ENCODE assay signal across 19 cellular contexts in the genomic region with DNA sequence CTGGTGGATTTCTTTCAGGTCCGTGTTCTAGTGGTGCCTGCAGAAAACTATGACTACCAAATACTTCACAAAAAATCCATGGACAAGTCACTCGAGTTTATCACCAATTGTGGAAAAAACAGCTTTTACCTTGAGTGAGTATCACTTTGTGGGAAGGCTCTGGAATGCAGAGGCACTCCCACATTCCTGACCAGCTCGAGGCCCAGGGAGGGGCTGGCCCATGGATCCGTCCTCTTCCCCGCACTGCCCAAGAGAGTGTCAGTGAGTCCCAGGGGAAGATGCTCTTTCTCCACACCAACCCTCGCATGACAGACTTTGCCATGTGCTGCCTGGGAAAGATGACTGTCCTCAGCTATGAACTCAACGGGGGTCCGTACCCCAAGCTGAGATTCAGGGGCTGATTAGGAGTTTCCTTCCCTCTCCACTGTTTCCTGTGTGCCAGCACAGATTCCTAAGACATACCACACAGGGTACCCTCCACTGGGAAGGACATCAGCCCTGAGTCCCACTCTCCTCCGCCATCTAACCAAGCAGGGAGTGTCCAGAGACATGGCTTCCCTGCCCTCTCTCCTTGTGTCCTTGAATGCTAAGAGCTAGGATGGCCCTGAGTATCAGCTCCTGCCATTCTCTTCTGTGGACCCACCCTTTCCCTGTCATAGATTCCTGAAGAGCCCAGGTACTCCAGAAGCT.
DNase-seq lines count a peak whose midpoint lies in the region; ATAC-seq and TF ChIP-seq lines count a peak whose summit lies in the region.
"Had no signal": no experiment of that assay in that cellular context is flagged by ENCODE, and none has a peak within 500 bp of the region (broad histone marks: within the 10 kb centered on the region; RNA-seq: fewer than 3 reads in every experiment).

No MANE protein-coding gene starts in this region.

- H3K79me1 ChIP-seq in IMR-90 (ENCODE audit: low read depth in 1 of 2, low read length in 2 of 2) (no peaks in the 10 kb centered on the region), mesenchymal stem cell (replicated peaks; ENCODE audit: low read length, poor library complexity, severe bottlenecking) (no peaks in the 10 kb centered on the region), H9 (ENCODE audit: insufficient read depth, low read depth, low read length, poor library complexity, severe bottlenecking) (no peaks in the 10 kb centered on the region)

- no TSS peak for BruUV-seq in IMR-90 (replicated peaks; lab: Mats Ljungman, UMichigan)

- H3K36me3 ChIP-seq in IMR-90 (ENCODE audit: control insufficient read depth, insufficient read depth, low read length) (peaks cover 1% of the 10 kb centered on the region; the same call in 1 of the 2 replicates), mesenchymal stem cell (ENCODE audit: control insufficient read depth in 1 of 2, insufficient read depth in 2 of 2, low read depth in 1 of 2, low read length in 2 of 2) (peaks cover 24 to 72% of the 10 kb centered on the region in 2 experiments), right atrium auricular region (no peaks in the 10 kb centered on the region)
- H3K36me3 ChIP-seq: HAP-1, neutrophil, SJCRH30 had no signal

- H3K36me3 Mint-ChIP-seq in H9 (ENCODE audit: insufficient read depth in 1 of 3, low read depth in 3 of 3): no peaks in the 10 kb centered on the region

- no peak overlapping the region for H3T11ph ChIP-seq in H9 (ENCODE audit: low read length)

- no peaks in the 10 kb centered on the region for H4K20me1 ChIP-seq in IMR-90 (ENCODE audit: insufficient read depth, low read length)
- H4K20me1 ChIP-seq in H9 (ENCODE audit: control insufficient read depth, insufficient read depth, insufficient read length): no peaks in the 10 kb centered on the region

- no peak overlapping the region for H3K9ac ChIP-seq in IMR-90 (ENCODE audit: low read depth, low read length)
- no peak overlapping the region for H3K9ac ChIP-seq in mesenchymal stem cell (ENCODE audit: low read length)
- H3K9ac ChIP-seq in H9 (ENCODE audit: extremely low read depth, insufficient read length, low read length): no peak overlapping the region

- H2BK15ac ChIP-seq in IMR-90 (ENCODE audit: low read depth, low read length): peak overlapping the region; percentile 79; the same call in 2 of the 3 replicates
- no peak overlapping the region for H2BK15ac ChIP-seq in mesenchymal stem cell (ENCODE audit: low read depth, poor library complexity, severe bottlenecking)
- H2BK15ac ChIP-seq in H9 (ENCODE audit: low read depth, low read length): no peak overlapping the region

- H3K23me2 ChIP-seq in H9 (ENCODE audit: insufficient read length, low read depth, low read length, poor library complexity, severe bottlenecking): no peaks in the 10 kb centered on the region

- no peaks in the 10 kb centered on the region for H3K79me2 ChIP-seq in H9 (ENCODE audit: insufficient read depth, low read length)

- H2BK20ac ChIP-seq in IMR-90 (ENCODE audit: low read depth, low read length) (peak overlapping the region; percentile 73; the same call in 1 of the 2 replicates), H9 (ENCODE audit: low read depth, low read length, poor library complexity, severe bottlenecking) (no peak overlapping the region)

- peak overlapping the region; percentile 88 for H2AFZ ChIP-seq in IMR-90 (replicated peaks; ENCODE audit: low read length, poor library complexity)
- H2AFZ ChIP-seq in mesenchymal stem cell (ENCODE audit: low read depth, low read length): no peak overlapping the region
- H2AFZ ChIP-seq in H9 (ENCODE audit: low read length): no peak overlapping the region

- H4K91ac ChIP-seq in IMR-90 (ENCODE audit: insufficient read depth, low read depth, low read length): peak overlapping the region; percentile 82
- no peak overlapping the region for H4K91ac ChIP-seq in mesenchymal stem cell (ENCODE audit: low read length)
- H4K91ac ChIP-seq in H9 (ENCODE audit: insufficient read length, low read depth, low read length): no peak overlapping the region

- no peak overlapping the region for H3K4me3 ChIP-seq in IMR-90 (ENCODE audit: insufficient read depth, low read depth, low read length)
- H3K4me3 ChIP-seq in cardiac fibroblast (replicated peaks in 1 of 2; ENCODE audit: low read depth in 2 of 2, low read length in 2 of 2): no peak overlapping the region
- H3K4me3 ChIP-seq in mesenchymal stem cell (ENCODE audit: insufficient read depth in 1 of 2, low read depth in 1 of 2, low read length in 2 of 2): no peak overlapping the region
- no peak overlapping the region for H3K4me3 ChIP-seq in right atrium auricular region
- H3K4me3 ChIP-seq: HAP-1, left ventricle myocardium inferior, SJCRH30, vagina had no signal

- H3K27me3 ChIP-seq in IMR-90 (ENCODE audit: control insufficient read depth, insufficient read depth, low read length) (no peaks in the 10 kb centered on the region), mesenchymal stem cell (ENCODE audit: control insufficient read depth in 1 of 2, insufficient read depth in 1 of 2, low read length in 2 of 2) (no peaks in the 10 kb centered on the region), right atrium auricular region (no peaks in the 10 kb centered on the region), H9 (ENCODE audit: insufficient read depth, low read length) (no peaks in the 10 kb centered on the region)
- H3K27me3 ChIP-seq: neutrophil, SJCRH30, vagina had no signal

- H2AK5ac ChIP-seq in IMR-90 (ENCODE audit: low read depth, low read length) (peak overlapping the region; percentile 59), mesenchymal stem cell (ENCODE audit: low read length, severe bottlenecking) (peak overlapping the region; percentile 45), H9 (ENCODE audit: insufficient read length, low read length) (no peak overlapping the region)

- H3K9me3 Mint-ChIP-seq in H9: no peaks in the 10 kb centered on the region

- no peak for TF ChIP-seq POLR2A in IMR-90 (IDR thresholded peaks at IDR 0.05; ENCODE audit: low read depth, low read length)

- H3K9me3 ChIP-seq in IMR-90 (ENCODE audit: control insufficient read depth, insufficient read depth, low read length) (no peaks in the 10 kb centered on the region), mesenchymal stem cell (ENCODE audit: control insufficient read depth, low read length) (no peaks in the 10 kb centered on the region), right atrium auricular region (no peaks in the 10 kb centered on the region), H9 (ENCODE audit: control insufficient read depth, low read depth, low read length) (no peaks in the 10 kb centered on the region)
- H3K9me3 ChIP-seq: HAP-1, left ventricle myocardium inferior, neutrophil, SJCRH30, vagina had no signal

- H4K8ac ChIP-seq in IMR-90 (ENCODE audit: low read depth in 2 of 2, low read length in 2 of 2): peak overlapping the region; percentile 40 to 61; a peak in 2 of 4 replicates
- H4K8ac ChIP-seq in mesenchymal stem cell (ENCODE audit: low read length): no peak overlapping the region
- H4K8ac ChIP-seq in H9 (replicated peaks; ENCODE audit: insufficient read length, low read depth, low read length): no peak overlapping the region

- H3K27me3 Mint-ChIP-seq in H9 (ENCODE audit: low read depth): peaks cover 1% of the 10 kb centered on the region

- in situ Hi-C loops in IMR-90 (cut with MboI; ENCODE audit: low sequenced_read_pairs): no loop called here

- H3K27ac ChIP-seq in IMR-90 (ENCODE audit: insufficient read depth, low read length) (no peak overlapping the region), mesenchymal stem cell (ENCODE audit: low read length, poor library complexity, severe bottlenecking) (no peak overlapping the region), right atrium auricular region (no peak overlapping the region), H9 (ENCODE audit: insufficient read length, low read depth, low read length) (no peak overlapping the region)
- H3K27ac ChIP-seq: left ventricle myocardium inferior, neutrophil, SJCRH30, vagina had no signal

- TF ChIP-seq CTCF in IMR-90 (conservative IDR thresholded peaks at IDR 0.05; ENCODE audit: low read depth, low read length) (no peak), cardiac fibroblast (IDR thresholded peaks at IDR 0.05; ENCODE audit: low read depth, low read length) (no peak), right atrium auricular region (IDR thresholded peaks at IDR 0.05) (no peak), H9 (conservative IDR thresholded peaks at IDR 0.05) (no peak)

- no CpG with 5 or more reads among the region's 9 CpGs for WGBS in IMR-90 (ENCODE audit: extremely low coverage in 2 of 2, insufficient read length in 1 of 2), 2 experiments
- 52% methylated on average over 8 of the region's 9 CpGs for WGBS in mesenchymal stem cell
- WGBS in H9 (ENCODE audit: extremely low coverage, insufficient read length, low lambda C conversion rate): no CpG with 5 or more reads among the region's 9 CpGs

- H2BK5ac ChIP-seq in IMR-90 (ENCODE audit: low read depth, low read length, poor library complexity, severe bottlenecking) (no peak overlapping the region), mesenchymal stem cell (ENCODE audit: low read depth, low read length, poor library complexity, severe bottlenecking) (no peak overlapping the region), H9 (ENCODE audit: insufficient read length, low read length) (no peak overlapping the region)

- H3K27ac Mint-ChIP-seq in H9: 0 out of 7 replicates have a peak overlapping the region, but pooled peaks of 1 of the 3 experiments have one; percentile 18

- POLR2A ChIA-PET in IMR-90 (lab: Charles Lee; ENCODE audit: unreplicated experiment): no interaction called here

- H3K23ac ChIP-seq in IMR-90 (ENCODE audit: low read depth, low read length): peak overlapping the region; percentile 24; the same call in 1 of the 2 replicates
- no peak overlapping the region for H3K23ac ChIP-seq in mesenchymal stem cell (ENCODE audit: low read length in 2 of 2)
- no peak overlapping the region for H3K23ac ChIP-seq in H9 (ENCODE audit: insufficient read length, low read depth, low read length)

- peak overlapping the region; percentile 80 for H2BK120ac ChIP-seq in IMR-90 (ENCODE audit: low read depth, low read length)
- no peak overlapping the region for H2BK120ac ChIP-seq in mesenchymal stem cell (ENCODE audit: low read depth, low read length)
- no peak overlapping the region for H2BK120ac ChIP-seq in H9 (ENCODE audit: low read depth, low read length, poor library complexity, severe bottlenecking)

- H3K4me2 ChIP-seq in IMR-90 (ENCODE audit: low read depth, low read length) (no peak overlapping the region), mesenchymal stem cell (ENCODE audit: low read length, poor library complexity, severe bottlenecking) (no peak overlapping the region), H9 (ENCODE audit: insufficient read depth, insufficient read length, low read length) (no peak overlapping the region)

- peak; percentile 89 for ATAC-seq in IMR-90 (ENCODE audit: low read depth)
- ATAC-seq in GM21423 (IDR thresholded peaks at IDR 0.05; ENCODE audit: unreplicated experiment): no peak

- CTCF ChIA-PET in IMR-90 (lab: Yijun Ruan, JAX): interaction anchor here (0.5 kb wide), 1 partner anchor 227 kb away, joined by 4 read pairs; no protein-coding TSS in a partner anchor

- H2AK9ac ChIP-seq in IMR-90 (replicated peaks; ENCODE audit: low read depth, low read length, poor library complexity): peak overlapping the region; percentile 73

- peak overlapping the region; percentile 45; the same call in 1 of the 2 replicates for H4K5ac ChIP-seq in IMR-90 (ENCODE audit: low read depth, low read length)
- H4K5ac ChIP-seq in H9 (ENCODE audit: insufficient read length, low read depth, low read length): no peak overlapping the region

- peaks cover 7% of the 10 kb centered on the region; the same call in 1 of the 2 replicates for H3K9me1 ChIP-seq in IMR-90 (ENCODE audit: insufficient read depth, low read length)

- H3K56ac ChIP-seq in IMR-90 (ENCODE audit: extremely low read depth, insufficient read depth, low read length) (no peak overlapping the region), H9 (ENCODE audit: insufficient read length, low read depth, low read length) (no peak overlapping the region)

- H3K4me1 ChIP-seq in IMR-90 (ENCODE audit: control insufficient read depth, insufficient read depth, low read length) (peaks cover 5% of the 10 kb centered on the region), mesenchymal stem cell (ENCODE audit: control insufficient read depth, insufficient read depth, low read depth, low read length) (peaks cover 7% of the 10 kb centered on the region), right atrium auricular region (no peaks in the 10 kb centered on the region), H9 (ENCODE audit: insufficient read depth, low read length) (peaks cover 2% of the 10 kb centered on the region; the same call in 1 of the 2 replicates)
- H3K4me1 ChIP-seq: HAP-1, left ventricle myocardium inferior, vagina had no signal

- TF ChIP-seq RAD21 in IMR-90 (IDR thresholded peaks at IDR 0.05; ENCODE audit: low read length): no peak

- DNase-seq in AG08396 (ENCODE audit: low spot score) (peak; percentile 52), IMR-90 (no peak), cardiac fibroblast (ENCODE audit: low read depth in 2 of 2) (peak; percentile 42 to 52), mesenchymal stem cell (no peak), right atrium auricular region (ENCODE audit: low spot score) (no peak), H9 (no peak), NCI-H526 (lab: John Stamatoyannopoulos, UW) (no peak)
- DNase-seq: activated CD4-positive, CD25-positive, alpha-beta regulatory T cell; activated T-cell treated with anti-CD3 and anti-CD28 coated beads, Interleukin-2, amount 50 U/mL, for 1 hour; amygdala; effector CD4-positive, alpha-beta T cell; left ventricle myocardium inferior; NCI-H748 treated with DMSO at 0.1 percent for 48 hours; stimulated activated CD4-positive, alpha-beta T cell treated with anti-CD3 and anti-CD28 coated beads, Interleukin-15, amount 100 ng/mL, for 24 hours had no signal

- H3K4ac ChIP-seq in IMR-90 (ENCODE audit: low read depth, low read length) (peak overlapping the region; percentile 70), mesenchymal stem cell (ENCODE audit: low read depth in 1 of 2, low read length in 2 of 2) (no peak overlapping the region), H9 (ENCODE audit: low read depth, low read length) (no peak overlapping the region)

- intact Hi-C loops in IMR-90 (cut with micrococcal nuclease): no loop called here

- H2BK12ac ChIP-seq in mesenchymal stem cell (ENCODE audit: low read length in 2 of 2) (no peak overlapping the region), H9 (ENCODE audit: insufficient read length, low read depth, low read length) (no peak overlapping the region)

- H3K14ac ChIP-seq in IMR-90 (replicated peaks; ENCODE audit: low read depth, low read length) (peak overlapping the region; percentile 65), mesenchymal stem cell (ENCODE audit: low read length in 2 of 2) (no peak overlapping the region), H9 (ENCODE audit: insufficient read depth, low read length) (no peak overlapping the region)

- dilution Hi-C loops in IMR-90 (cut with HindIII; ENCODE audit: low sequenced_read_pairs, unreplicated experiment): no loop called here

- H3K4me3 Mint-ChIP-seq in H9: no peak overlapping the region

- peaks cover 26 to 32% of the 10 kb centered on the region in 2 experiments for H3K4me1 Mint-ChIP-seq in H9

- H3K18ac ChIP-seq in IMR-90 (ENCODE audit: low read depth, low read length): no peak overlapping the region
- H3K18ac ChIP-seq in mesenchymal stem cell (ENCODE audit: low read depth in 1 of 2, low read length in 2 of 2): no peak overlapping the region
- H3K18ac ChIP-seq in H9 (ENCODE audit: insufficient read length, low read depth, low read length): no peak overlapping the region

Comparison
In these comparisons a context has a peak if more than half of its experiments do, and no peak if none do; other contexts are left out.
1. DNase-seq: peak in AG08396 (single experiment) and cardiac fibroblast (2 of 2); none in IMR-90 (single experiment), mesenchymal stem cell (single experiment), right atrium auricular region (single experiment), H9 (single experiment) and NCI-H526 (0 of 2).
2. H4K8ac ChIP-seq: peak in IMR-90 (2 of 2); none in mesenchymal stem cell (single experiment) and H9 (single experiment).